ENCODE assay signal across 12 cellular contexts in genomic region chr3:159787191-159787590, GRCh38. TPM values are rescaled to one million over a fixed set of nuclear protein-coding genes. Genes with fewer than 3 reads are reported as not detected.
DNase-seq lines count a peak whose midpoint lies in the region; ATAC-seq, FAIRE-seq and TF ChIP-seq lines count a peak whose summit lies in the region.
"Had no signal": no experiment of that assay in that cellular context is flagged by ENCODE, and none has a peak within 500 bp of the region (broad histone marks: within the 10 kb centered on the region; RNA-seq: fewer than 3 reads in every experiment).

No MANE protein-coding gene starts in this region.

- H3K27ac ChIP-seq in 22Rv1, result peak overlapping the region; percentile 38
- H3K27ac ChIP-seq in HUES48 (ENCODE audit: low read depth, low read length), result peak overlapping the region; percentile 21
- peak overlapping the region; percentile 72 for H3K27ac ChIP-seq in HepG2 (ENCODE audit: extremely low read length, insufficient read depth, low read length)
- H3K27ac ChIP-seq in CD8-positive, alpha-beta T cell (ENCODE audit: low read depth, low read length), result no peak overlapping the region

- no peak overlapping the region for H3K27ac Mint-ChIP-seq in stimulated activated naive CD8-positive, alpha-beta T cell treated with anti-CD3 and anti-CD28 coated beads, Interleukin-15, amount 100 ng/mL, for 72 hours
- no peak overlapping the region for H3K27ac Mint-ChIP-seq in CD8-positive, alpha-beta T cell
- H3K27ac Mint-ChIP-seq: CD8-positive, alpha-beta memory T cell; effector memory CD8-positive, alpha-beta T cell had no signal

- H4K20me1 ChIP-seq in HepG2 (ENCODE audit: insufficient read depth, low read length), result no peaks in the 10 kb centered on the region

- H3K4me1 Mint-ChIP-seq in stimulated activated naive CD8-positive, alpha-beta T cell treated with anti-CD3 and anti-CD28 coated beads, Interleukin-15, amount 100 ng/mL, for 72 hours, result no peaks in the 10 kb centered on the region
- H3K4me1 Mint-ChIP-seq in CD8-positive, alpha-beta T cell (ENCODE audit: low read depth), result no peaks in the 10 kb centered on the region
- H3K4me1 Mint-ChIP-seq: CD8-positive, alpha-beta memory T cell had no signal

- no peak for TF ChIP-seq POLR2A in HepG2 (IDR thresholded peaks at IDR 0.05; ENCODE audit: insufficient read depth in 1 of 2, low read depth in 2 of 2, low read length in 2 of 2)

- peak; percentile 58 for DNase-seq in brain pericyte (ENCODE audit: low read depth, low spot score)
- DNase-seq in HepG2 (ENCODE audit: low spot score), result peak; percentile 85
- DNase-seq in activated effector memory CD4-positive, alpha-beta T cell treated with anti-CD3 and anti-CD28 coated beads, Interleukin-2, amount 50 U/mL, for 16 hours, result no peak
- no peak for DNase-seq in stimulated activated naive CD8-positive, alpha-beta T cell treated with anti-CD3 and anti-CD28 coated beads, Interleukin-15, amount 100 ng/mL, for 72 hours
- no peak for DNase-seq in NCI-H2227 (lab: John Stamatoyannopoulos, UW; ENCODE audit: unreplicated experiment)
- DNase-seq in CD8-positive, alpha-beta T cell, result no peak
- DNase-seq: activated CD4-positive, CD25-positive, alpha-beta regulatory T cell treated with anti-CD3 and anti-CD28 coated beads, Interleukin-2, amount 50 U/mL, for 72 hours; CD8-positive, alpha-beta memory T cell; effector memory CD8-positive, alpha-beta T cell; stimulated activated CD4-positive, alpha-beta T cell treated with anti-CD3 and anti-CD28 coated beads, Interleukin-12 subunit alpha, Interleukin-12 subunit beta, amount 100 ng/mL, for 4 hours had no signal

- TF ChIP-seq RAD21 in HepG2 (CRISPR knock-in tag; IDR thresholded peaks at IDR 0.05), result no peak

- no peaks in the 10 kb centered on the region for H3K36me3 Mint-ChIP-seq in CD8-positive, alpha-beta T cell
- H3K36me3 Mint-ChIP-seq: CD8-positive, alpha-beta memory T cell had no signal

- H3K4me1 ChIP-seq in HUES48 (ENCODE audit: control insufficient read depth, insufficient read depth, low read length) (peaks cover 40% of the 10 kb centered on the region), HepG2 (ENCODE audit: insufficient read depth, low read length) (peaks cover 89% of the 10 kb centered on the region)
- H3K4me1 ChIP-seq in CD8-positive, alpha-beta T cell (ENCODE audit: insufficient read depth, low read length), result no peaks in the 10 kb centered on the region

- TF ChIP-seq CTCF in 22Rv1 (IDR thresholded peaks at IDR 0.05) (no peak), HepG2 (CRISPR knock-in tag; IDR thresholded peaks at IDR 0.05) (no peak)
- no peak for TF ChIP-seq CTCF in CD8-positive, alpha-beta T cell (IDR thresholded peaks at IDR 0.05)

- POLR2A ChIA-PET in HepG2 (lab: Yijun Ruan, JAX), result no interaction called here
- POLR2A ChIA-PET in CD8-positive, alpha-beta T cell (lab: Charles Lee), result no interaction called here

- H3K36me3 ChIP-seq in HUES48 (ENCODE audit: control insufficient read depth, insufficient read depth, low read length), result no peaks in the 10 kb centered on the region
- no peaks in the 10 kb centered on the region for H3K36me3 ChIP-seq in HepG2 (replicated peaks in 1 of 2; ENCODE audit: control insufficient read depth in 1 of 2, insufficient read depth in 2 of 2, low read length in 2 of 2)
- H3K36me3 ChIP-seq in CD8-positive, alpha-beta T cell (ENCODE audit: insufficient read depth, low read length), result no peaks in the 10 kb centered on the region

- intact Hi-C loops in HepG2 (cut with micrococcal nuclease; ENCODE audit: unreplicated experiment), result loop anchor here (1.0 kb wide), 1 partner anchor 12 kb away; no protein-coding TSS in a partner anchor
- intact Hi-C loops in CD8-positive, alpha-beta T cell (cut with DNase I, micrococcal nuclease), result no loop called here

- no peak overlapping the region for H2AFZ ChIP-seq in HepG2 (ENCODE audit: low read length)

- H3K4me2 ChIP-seq in HepG2 (ENCODE audit: low read depth, low read length), result peak overlapping the region; percentile 55

- no peaks in the 10 kb centered on the region for H3K79me2 ChIP-seq in HepG2 (ENCODE audit: insufficient read depth, low read length)

- in situ Hi-C loops in HepG2 (cut with HindIII; ENCODE audit: extremely low pct_ligation_motif_present, low pct_unique_long_range_greater_than_20kb), result no loop called here

- no peak overlapping the region for H3K4me3 Mint-ChIP-seq in stimulated activated naive CD8-positive, alpha-beta T cell treated with anti-CD3 and anti-CD28 coated beads, Interleukin-15, amount 100 ng/mL, for 72 hours
- H3K4me3 Mint-ChIP-seq in CD8-positive, alpha-beta T cell, result no peak overlapping the region
- H3K4me3 Mint-ChIP-seq: CD8-positive, alpha-beta memory T cell; effector memory CD8-positive, alpha-beta T cell had no signal

- H3K27me3 ChIP-seq in HUES48 (ENCODE audit: control insufficient read depth, insufficient read depth, low read length) (no peaks in the 10 kb centered on the region), HepG2 (ENCODE audit: control insufficient read depth in 1 of 2, insufficient read depth in 2 of 2, low read length in 2 of 2) (no peaks in the 10 kb centered on the region; a peak in 1 of 5 replicates)
- no peaks in the 10 kb centered on the region for H3K27me3 ChIP-seq in CD8-positive, alpha-beta T cell (ENCODE audit: insufficient read depth, low read length)

- H3K27me3 Mint-ChIP-seq in stimulated activated naive CD8-positive, alpha-beta T cell treated with anti-CD3 and anti-CD28 coated beads, Interleukin-15, amount 100 ng/mL, for 72 hours, result peaks cover 8% of the 10 kb centered on the region
- peaks cover 4% of the 10 kb centered on the region for H3K27me3 Mint-ChIP-seq in CD8-positive, alpha-beta T cell (ENCODE audit: low read depth)

- H3K4me3 ChIP-seq in HUES48 (ENCODE audit: low read depth, low read length), result no peak overlapping the region
- no peak overlapping the region; a peak in 1 of 6 replicates for H3K4me3 ChIP-seq in HepG2 (replicated peaks in 1 of 3; ENCODE audit: insufficient read depth in 1 of 3, low read depth in 2 of 3, low read length in 3 of 3)
- no peak overlapping the region for H3K4me3 ChIP-seq in CD8-positive, alpha-beta T cell (ENCODE audit: low read depth, low read length)

- TF ChIP-seq EP300 in HepG2 (IDR thresholded peaks at IDR 0.05; ENCODE audit: low read depth in 2 of 2, low read length in 2 of 2) (peak in 1 of 2 experiments; percentile 90; a peak in 2 of 4 replicates), HepG2 (CRISPR knock-in tag; IDR thresholded peaks at IDR 0.05; ENCODE audit: borderline replicate concordance) (peak; percentile 38; the same call in 1 of the 2 replicates)

- H3K9me3 Mint-ChIP-seq in stimulated activated naive CD8-positive, alpha-beta T cell treated with anti-CD3 and anti-CD28 coated beads, Interleukin-15, amount 100 ng/mL, for 72 hours, result no peaks in the 10 kb centered on the region
- H3K9me3 Mint-ChIP-seq in CD8-positive, alpha-beta T cell, result no peaks in the 10 kb centered on the region
- H3K9me3 Mint-ChIP-seq: CD8-positive, alpha-beta memory T cell; effector memory CD8-positive, alpha-beta T cell had no signal

- H3K9ac ChIP-seq in HUES48 (ENCODE audit: low read depth, low read length) (no peak overlapping the region), HepG2 (ENCODE audit: insufficient read depth, low read depth, low read length) (peak overlapping the region; percentile 21)

- WGBS in HepG2 (ENCODE audit: low lambda C conversion rate), result 0% methylated on average over 4 of the region's 4 CpGs

- FAIRE-seq in HepG2 (lab: Jason Lieb, UNC), result peak; percentile 68

- CTCF ChIA-PET in HepG2 (lab: Yijun Ruan, JAX; ENCODE audit: low intra/inter-chr PET ratio, low total read pairs), result no interaction called here
- CTCF ChIA-PET in CD8-positive, alpha-beta T cell (lab: Charles Lee), result no interaction called here

- peak; percentile 78 for ATAC-seq in HepG2
- ATAC-seq in stimulated activated naive CD8-positive, alpha-beta T cell treated with anti-CD3 and anti-CD28 coated beads, Interleukin-15, amount 100 ng/mL, for 72 hours, result no peak
- no peak for ATAC-seq in CD8-positive, alpha-beta T cell
- ATAC-seq: effector memory CD8-positive, alpha-beta T cell had no signal

- no TSS peak for BruUV-seq in HepG2 (replicated peaks; lab: Mats Ljungman, UMichigan)

- no peaks in the 10 kb centered on the region for H3K9me3 ChIP-seq in HUES48 (ENCODE audit: control insufficient read depth, insufficient read depth, low read length)
- no peaks in the 10 kb centered on the region for H3K9me3 ChIP-seq in HepG2 (ENCODE audit: low read length)
- no peaks in the 10 kb centered on the region for H3K9me3 ChIP-seq in CD8-positive, alpha-beta T cell (ENCODE audit: low read length)

RNA-seq across cellular contexts. Expression of gene SCHIP1, which starts 52.5 kb away (rescaled TPM):
- 0.07 TPM in 1 of 2 replicates, not detected in the other for total RNA-seq in HepG2 (2016; rRNA removed; fragmentation: Illumina TruSeq; extraction: Trizol)
- total RNA-seq in HepG2 (2016; cell fraction: cytosol; rRNA removed; fragmentation: Illumina TruSeq; extraction: Trizol; ENCODE audit: low read depth), result 0.09 TPM in 1 of 2 replicates, not detected in the other
- 0.13 TPM in 1 of 2 replicates, not detected in the other for total RNA-seq in HepG2 (2016; cell fraction: insoluble cytoplasmic fraction; rRNA removed; fragmentation: Illumina TruSeq; extraction: Trizol)
- total RNA-seq in HepG2 (2016; cell fraction: membrane; rRNA removed; fragmentation: Illumina TruSeq; extraction: Trizol), result 0.03 TPM in 1 of 2 replicates, not detected in the other
- total RNA-seq in HepG2 (2016; cell fraction: nucleus; rRNA removed; fragmentation: Illumina TruSeq; extraction: Trizol), result 0.12 and 2.0 TPM in 2 replicates
- polyA plus RNA-seq in HepG2 (2011; rRNA removed), result not detected in 2 replicates
- polyA plus RNA-seq in HepG2 (2011; cell fraction: cytosol; rRNA removed), result not detected in 2 replicates
- 0.08 and 0.28 TPM in 2 replicates for polyA plus RNA-seq in HepG2 (2011; cell fraction: nucleus; rRNA removed)
- polyA plus RNA-seq in HepG2 (2012), result not detected in 2 replicates
- polyA plus RNA-seq in HepG2 (2016; cell fraction: cytosol; fragmentation: Illumina TruSeq; extraction: Trizol; ENCODE audit: low read depth), result not detected in 2 replicates
- polyA plus RNA-seq in HepG2 (2016; cell fraction: insoluble cytoplasmic fraction; fragmentation: Illumina TruSeq; extraction: Trizol; ENCODE audit: low read depth), result 0.19 TPM in 1 of 2 replicates, not detected in the other
- not detected in 2 replicates for polyA plus RNA-seq in HepG2 (2016; cell fraction: membrane; fragmentation: Illumina TruSeq; extraction: Trizol; ENCODE audit: low read depth)
- polyA plus RNA-seq in HepG2 (2016; cell fraction: nucleus; fragmentation: Illumina TruSeq; extraction: Trizol; ENCODE audit: insufficient read depth, low read depth), result 0.18 and 0.56 TPM in 2 replicates
- 5.2 TPM in 1 of 2 replicates, not detected in the other for polyA minus RNA-seq in HepG2 (2011; rRNA and poly(A)+ RNA removed; ENCODE audit: low replicate concordance)
- polyA minus RNA-seq in HepG2 (2011; cell fraction: cytosol; rRNA and poly(A)+ RNA removed), result not detected in 2 replicates
- 0.13 and 0.25 TPM in 2 replicates for polyA minus RNA-seq in HepG2 (2011; cell fraction: nucleus; rRNA and poly(A)+ RNA removed)
- not detected for total RNA-seq in CD8-positive, alpha-beta T cell
- total RNA-seq: CD8-positive, alpha-beta memory T cell had no signal
- polyA plus RNA-seq: CD8-positive, alpha-beta memory T cell had no signal

Comparison
In these comparisons a context has a peak if more than half of its experiments do, and no peak if none do; other contexts are left out.
1. DNase-seq: peak in brain pericyte (single experiment) and HepG2 (single experiment); none in activated effector memory CD4-positive, alpha-beta T cell treated with anti-CD3 and anti-CD28 coated beads, Interleukin-2, amount 50 U/mL, for 16 hours (single experiment), stimulated activated naive CD8-positive, alpha-beta T cell treated with anti-CD3 and anti-CD28 coated beads, Interleukin-15, amount 100 ng/mL, for 72 hours (0 of 2), NCI-H2227 (single experiment) and CD8-positive, alpha-beta T cell (0 of 7).